Comparison of ENCODE assay signal across 1 cellular context in genomic region chr1:156689035-156689959, GRCh38.
A peak's percentile ranks its signal among the peaks of the same experiment; 100 is the strongest.
TF ChIP-seq lines count a peak whose summit lies in the region.

No MANE protein-coding gene starts in this region.

TF ChIP-seq in K562, 482 proteins besides CTCF, POLR2A, EP300 and RAD21 (continued from another document):
- TF ChIP-seq HMGXB4 (CRISPR knock-in tag; IDR thresholded peaks at IDR 0.05) (0 out of 2 replicates have a peak, but pooled peaks have one; percentile 42), TARDBP (IDR thresholded peaks at IDR 0.05) (peak; percentile 24; the same call in 1 of the 2 replicates), HCFC1 (IDR thresholded peaks at IDR 0.05; ENCODE audit: low read depth, low read length) (0 out of 2 replicates have a peak, but pooled peaks have one; percentile 11), RBM22 (IDR thresholded peaks at IDR 0.05; ENCODE audit: low read depth, low read length, poor library complexity, severe bottlenecking) (no peak), ZBTB1 (CRISPR knock-in tag; IDR thresholded peaks at IDR 0.05; ENCODE audit: borderline replicate concordance, low read depth) (peak; percentile 64), XRCC5 (IDR thresholded peaks at IDR 0.05; ENCODE audit: low read depth, low read length) (0 out of 2 replicates have a peak, but pooled peaks have one; percentile 64), ILF3 (IDR thresholded peaks at IDR 0.05; ENCODE audit: borderline replicate concordance) (no peak), MTA3 (IDR thresholded peaks at IDR 0.05; ENCODE audit: borderline replicate concordance) (peak; percentile 84; the same call in 1 of the 2 replicates), CHD1 (IDR thresholded peaks at IDR 0.05; ENCODE audit: low read length) (no peak)
TF ChIP-seq in K562: peak in this region for 69.
